9 cellular contexts compared by ENCODE assay signal in the genomic region with DNA sequence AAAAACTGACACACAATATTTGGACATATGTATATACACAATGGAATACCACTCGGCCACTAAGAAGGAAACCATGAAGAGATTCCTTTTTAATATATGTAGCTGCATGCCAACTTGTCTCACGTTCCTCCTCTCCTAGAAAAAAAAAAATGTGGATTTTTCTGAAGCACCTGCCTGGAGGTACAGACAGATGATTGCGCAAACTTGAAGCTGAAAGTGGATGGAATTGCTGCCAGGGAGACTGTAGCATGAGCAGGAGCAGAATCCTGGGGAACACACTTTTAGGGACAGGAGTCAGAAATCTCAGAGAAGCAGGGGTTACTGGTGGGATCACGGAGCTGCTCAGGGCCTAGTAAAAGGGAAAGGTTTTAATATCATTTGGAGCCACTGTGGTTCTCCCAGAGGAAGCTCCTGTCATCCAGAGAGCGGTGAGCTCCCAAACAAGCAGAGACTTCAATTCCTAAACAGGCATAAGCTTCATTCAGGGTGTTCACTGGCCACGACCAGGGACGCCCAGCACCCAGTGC. TPM values are rescaled to one million over a fixed set of nuclear protein-coding genes. Genes with fewer than 3 reads are reported as not detected.
DNase-seq lines count a peak whose midpoint lies in the region; ATAC-seq, FAIRE-seq and TF ChIP-seq lines count a peak whose summit lies in the region.
"Had no signal": no experiment of that assay in that cellular context is flagged by ENCODE, and none has a peak within 500 bp of the region (broad histone marks: within the 10 kb centered on the region; RNA-seq: fewer than 3 reads in every experiment).

No MANE protein-coding gene starts in this region.

- intact Hi-C loops in left ventricle myocardium inferior (cut with micrococcal nuclease) (no loop called here), Right ventricle myocardium inferior (cut with DNase I) (no loop called here), aorta (cut with DNase I) (loop anchor here in 1 of 2 donors (5.0 to 10.0 kb wide), 2 partner anchors 201 to 498 kb away; a partner anchor contains a TSS)

- ATAC-seq in Right ventricle myocardium inferior (no peak), memory B cell (ENCODE audit: low read depth) (no peak), aorta (ENCODE audit: low FRiP score) (no peak), GM21390 (IDR thresholded peaks at IDR 0.05; ENCODE audit: unreplicated experiment) (no peak)

- in situ Hi-C loops in astrocyte of the spinal cord (cut with HindIII; ENCODE audit: low sequenced_read_pairs), result no loop called here

- H3K36me3 ChIP-seq in left ventricle myocardium inferior, result peaks cover 14% of the 10 kb centered on the region
- H3K36me3 ChIP-seq in aorta (ENCODE audit: control insufficient read depth in 1 of 2, insufficient read depth in 2 of 2, low read length in 1 of 2), result no peaks in the 10 kb centered on the region

- H3K9me3 Mint-ChIP-seq in memory B cell, result no peaks in the 10 kb centered on the region

- DNase-seq in left ventricle myocardium inferior (no peak), Right ventricle myocardium inferior (ENCODE audit: missing footprints) (no peak), astrocyte of the spinal cord (ENCODE audit: low read depth, low spot score) (no peak), memory B cell (ENCODE audit: low spot score in 2 of 2) (no peak), aorta (no peak), NCI-H748 (lab: John Stamatoyannopoulos, UW; ENCODE audit: unreplicated experiment) (no peak), RCC 7860 (ENCODE audit: low spot score) (no peak)

- H3K4me1 ChIP-seq in left ventricle myocardium inferior (peaks cover 39% of the 10 kb centered on the region), aorta (ENCODE audit: control insufficient read depth in 1 of 2, insufficient read depth in 2 of 2, low read length in 2 of 2) (no peaks in the 10 kb centered on the region)

- H3K27ac ChIP-seq in left ventricle myocardium inferior (replicated peaks), result peak overlapping the region; percentile 93
- H3K27ac ChIP-seq in aorta (ENCODE audit: low read depth in 1 of 2, low read length in 2 of 2), result peak overlapping the region in 1 of 2 donors; percentile 46

- peaks cover 6% of the 10 kb centered on the region for H3K4me1 Mint-ChIP-seq in memory B cell

- H3K27ac Mint-ChIP-seq in memory B cell, result no peak overlapping the region

- TF ChIP-seq CTCF in left ventricle myocardium inferior (IDR thresholded peaks at IDR 0.05; ENCODE audit: borderline replicate concordance) (no peak), astrocyte of the spinal cord (IDR thresholded peaks at IDR 0.05; ENCODE audit: low read depth, low read length) (no peak)

- H3K36me3 Mint-ChIP-seq in memory B cell, result no peaks in the 10 kb centered on the region

- WGBS in aorta, 2 donors, result 46 to 47% methylated on average over 7 of the region's 7 CpGs

- peaks cover 35% of the 10 kb centered on the region for H3K27me3 Mint-ChIP-seq in memory B cell

- FAIRE-seq in RCC 7860 (lab: Jason Lieb, UNC), result no peak

- H3K9me3 ChIP-seq in left ventricle myocardium inferior (replicated peaks) (no peaks in the 10 kb centered on the region), aorta (ENCODE audit: control insufficient read depth, low read length) (no peaks in the 10 kb centered on the region)

- peak overlapping the region; percentile 71 for H3K4me3 Mint-ChIP-seq in memory B cell

- peak overlapping the region; percentile 83 for H3K4me3 ChIP-seq in left ventricle myocardium inferior
- H3K4me3 ChIP-seq in astrocyte of the spinal cord (ENCODE audit: low read depth, low read length), result peak overlapping the region; percentile 55
- peak overlapping the region; percentile 49 to 72 for H3K4me3 ChIP-seq in aorta (ENCODE audit: low read length in 2 of 2)

- H3K27me3 ChIP-seq in left ventricle myocardium inferior (ENCODE audit: low read depth) (no peaks in the 10 kb centered on the region), aorta (ENCODE audit: control insufficient read depth in 1 of 2, insufficient read depth in 2 of 2, low read length in 1 of 2) (no peaks in the 10 kb centered on the region)

RNA-seq across cellular contexts. Expression of a gene that starts 0.6 kb away (rescaled TPM):
- total RNA-seq in left ventricle myocardium inferior (53.5 TPM), Right ventricle myocardium inferior (52.4 TPM), aorta (10 to 100 TPM; 16.1 to 22.4 TPM)
- polyA plus RNA-seq in aorta, result 10 to 100 TPM; 20.4 to 33.1 TPM

RNA-seq across cellular contexts. Expression of a gene that starts 30.8 kb away (rescaled TPM):
- total RNA-seq in left ventricle myocardium inferior, result not detected
- total RNA-seq in Right ventricle myocardium inferior, result not detected
- total RNA-seq in aorta, result not detected
- polyA plus RNA-seq in aorta, result not detected
- total RNA-seq: pulmonary artery endothelial cell had no signal
